1 cellular context compared by ENCODE assay signal in genomic region chr12:124745891-124746570, GRCh38.
TF ChIP-seq lines count a peak whose summit lies in the region.

No MANE protein-coding gene starts in this region.

TF ChIP-seq in HEK293, 187 proteins besides CTCF, POLR2A, EP300 and RAD21 (continued from another document):
- peak; percentile 93 for TF ChIP-seq EGR2 (tag by site-specific recombination; IDR thresholded peaks at IDR 0.05; ENCODE audit: low read depth)
- TF ChIP-seq ZBTB1 (tag by site-specific recombination; IDR thresholded peaks at IDR 0.05): 0 out of 2 replicates have a peak, but pooled peaks have one; percentile 18
- peak; percentile 98 for TF ChIP-seq ZBTB17 (tag by site-specific recombination; IDR thresholded peaks at IDR 0.05)
- peak; percentile 76; the same call in 1 of the 2 replicates for TF ChIP-seq ZNF280D (tag by site-specific recombination; IDR thresholded peaks at IDR 0.05)
- TF ChIP-seq ZBTB44 (tag by site-specific recombination; IDR thresholded peaks at IDR 0.05): peak; percentile 48; the same call in 1 of the 2 replicates
- no peak for TF ChIP-seq PRDM1 (tag by site-specific recombination; IDR thresholded peaks at IDR 0.05)
- peak; percentile 75 for TF ChIP-seq KLF9 (tag by site-specific recombination; IDR thresholded peaks at IDR 0.05; ENCODE audit: low read depth)
- 0 out of 2 replicates have a peak, but pooled peaks have one; percentile 69 for TF ChIP-seq INSM2 (tag by site-specific recombination; IDR thresholded peaks at IDR 0.05)
- peak; percentile 48; the same call in 1 of the 2 replicates for TF ChIP-seq BCL11B (tag by site-specific recombination; IDR thresholded peaks at IDR 0.05; ENCODE audit: low read depth)
- TF ChIP-seq ZNF629 (tag by site-specific recombination; IDR thresholded peaks at IDR 0.05): peak; percentile 70
- TF ChIP-seq PATZ1 (tag by site-specific recombination; IDR thresholded peaks at IDR 0.05): peak; percentile 96
- TF ChIP-seq KLF10 (tag by site-specific recombination; IDR thresholded peaks at IDR 0.05): peak; percentile 93
- no peak for TF ChIP-seq HOXC10 (CRISPR knock-in tag; IDR thresholded peaks at IDR 0.05)
- TF ChIP-seq ZNF501 (tag by site-specific recombination; IDR thresholded peaks at IDR 0.05): no peak
- TF ChIP-seq ZNF398 (tag by site-specific recombination; IDR thresholded peaks at IDR 0.05): peak; percentile 94
- peak; percentile 84 for TF ChIP-seq KLF1 (tag by site-specific recombination; IDR thresholded peaks at IDR 0.05)
- peak; percentile 39; the same call in 1 of the 2 replicates for TF ChIP-seq KLF7 (tag by site-specific recombination; IDR thresholded peaks at IDR 0.05; ENCODE audit: borderline replicate concordance)
- no peak for TF ChIP-seq ZNF10 (tag by site-specific recombination; IDR thresholded peaks at IDR 0.05)
- TF ChIP-seq ZNF830 (tag by site-specific recombination; IDR thresholded peaks at IDR 0.05; ENCODE audit: low read depth): no peak
- 0 out of 2 replicates have a peak, but pooled peaks have one; percentile 58 for TF ChIP-seq ZNF692 (tag by site-specific recombination; IDR thresholded peaks at IDR 0.05)
- 0 out of 2 replicates have a peak, but pooled peaks have one; percentile 36 for TF ChIP-seq ZNF561 (tag by site-specific recombination; IDR thresholded peaks at IDR 0.05; ENCODE audit: borderline replicate concordance)
- TF ChIP-seq ZNF335 (tag by site-specific recombination; conservative IDR thresholded peaks at IDR 0.05): no peak
